Comparison of ENCODE assay signal across 19 cellular contexts in the genomic region with DNA sequence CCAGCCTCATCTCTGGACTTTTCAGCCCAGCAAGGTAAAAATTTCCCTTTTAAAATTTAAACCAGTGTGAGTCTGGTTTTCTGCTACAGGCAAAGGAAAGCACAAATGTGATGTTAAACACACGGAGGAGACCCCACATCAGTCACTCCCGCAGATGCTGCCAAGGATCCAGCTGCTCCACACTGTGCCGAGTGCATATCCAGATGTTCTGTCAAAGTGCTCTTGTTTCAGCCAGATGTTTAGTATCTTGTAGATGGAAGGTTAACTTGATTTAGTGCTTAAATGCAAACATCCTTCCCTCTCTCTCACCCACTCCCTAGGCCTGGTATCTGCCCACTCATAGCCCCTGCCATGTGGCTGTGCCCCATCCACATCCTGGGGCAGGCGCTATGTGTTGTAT. TPM values are rescaled to one million over a fixed set of nuclear protein-coding genes. Genes with fewer than 3 reads are reported as not detected.
DNase-seq lines count a peak whose midpoint lies in the region; ATAC-seq and TF ChIP-seq lines count a peak whose summit lies in the region.
"Had no signal": no experiment of that assay in that cellular context is flagged by ENCODE, and none has a peak within 500 bp of the region (broad histone marks: within the 10 kb centered on the region; RNA-seq: fewer than 3 reads in every experiment).

No MANE protein-coding gene starts in this region.

- H3K4me3 ChIP-seq in SJSA1 (no peak overlapping the region), esophagus squamous epithelium (no peak overlapping the region), ovary (no peak overlapping the region), tibial nerve (no peak overlapping the region)
- H3K4me3 ChIP-seq: BLaER1, K562, skin epidermis had no signal

- intact Hi-C loops in esophagus squamous epithelium (cut with DNase I), result no loop called here
- intact Hi-C loops in ovary (cut with DNase I), result loop anchor here in 2 of 4 donors (5.0 to 10.0 kb wide), 2 partner anchors 59 to 347 kb away; no protein-coding TSS in a partner anchor

- DNase-seq in SJSA1 (ENCODE audit: low read depth in 1 of 2, low spot score in 2 of 2) (no peak), esophagus squamous epithelium (lab: John Stamatoyannopoulos, UW) (no peak), ovary (peak in 1 of 5 donors; percentile 47), tibial nerve (ENCODE audit: low spot score in 2 of 2) (no peak), DMS79 (lab: John Stamatoyannopoulos, UW) (no peak), Kasumi-1 (lab: John Stamatoyannopoulos, UW) (no peak)
- DNase-seq: activated CD4-positive, alpha-beta T cell treated with anti-CD3 and anti-CD28 coated beads for 36 hours; DMS 273 treated with DMSO at 0.1 percent for 48 hours; effector memory CD4-positive, alpha-beta T cell; NCI-H446; SIG-M5 had no signal

- 71 to 83% methylated on average over 4 of the region's 4 CpGs for WGBS in esophagus squamous epithelium, 2 donors
- WGBS in ovary, 3 donors, result 28 to 39% (median 36%) methylated on average over 4 of the region's 4 CpGs
- 71 to 78% methylated on average over 4 of the region's 4 CpGs for WGBS in tibial nerve, 2 donors

- TF ChIP-seq CTCF in esophagus squamous epithelium (IDR thresholded peaks at IDR 0.05) (no peak), ovary (IDR thresholded peaks at IDR 0.05) (no peak), tibial nerve (IDR thresholded peaks at IDR 0.05) (no peak)

- H3K27me3 ChIP-seq in SJSA1 (replicated peaks) (no peaks in the 10 kb centered on the region), esophagus squamous epithelium (peaks cover 0 to 20% (median 0%) of the 10 kb centered on the region in 4 donors), ovary (no peaks in the 10 kb centered on the region), tibial nerve (no peaks in the 10 kb centered on the region)
- H3K27me3 ChIP-seq: BLaER1, brain microvascular endothelial cell had no signal

- H3K9me3 ChIP-seq in SJSA1 (replicated peaks) (no peaks in the 10 kb centered on the region), esophagus squamous epithelium (no peaks in the 10 kb centered on the region), ovary (no peaks in the 10 kb centered on the region), tibial nerve (no peaks in the 10 kb centered on the region)
- H3K9me3 ChIP-seq: BLaER1 had no signal

- TF ChIP-seq EP300 in ovary (IDR thresholded peaks at IDR 0.05), result no peak
- TF ChIP-seq EP300 in tibial nerve (IDR thresholded peaks at IDR 0.05), result no peak

- H3K4me1 ChIP-seq in SJSA1 (replicated peaks) (peaks cover 43% of the 10 kb centered on the region), esophagus squamous epithelium (peaks cover 20 to 54% (median 32%) of the 10 kb centered on the region in 3 donors), ovary (ENCODE audit: insufficient read depth) (peaks cover 16% of the 10 kb centered on the region), tibial nerve (peaks cover 9 to 73% (median 33%) of the 10 kb centered on the region in 4 donors)

- TF ChIP-seq POLR2A in esophagus squamous epithelium (IDR thresholded peaks at IDR 0.05) (no peak), ovary (IDR thresholded peaks at IDR 0.05) (no peak), tibial nerve (IDR thresholded peaks at IDR 0.05) (no peak)

- no peak for ATAC-seq in GM18498 (IDR thresholded peaks at IDR 0.05; ENCODE audit: unreplicated experiment)
- ATAC-seq: activated CD4-positive, alpha-beta T cell treated with anti-CD3 and anti-CD28 coated beads for 36 hours; stimulated activated memory B cell treated with anti-CD40 and anti-IgM and Interleukin-4, amounts not matched to agents 10 μg/mL and 1 μg/mL and 100 μg/mL, for 72 hours had no signal

- peak overlapping the region; percentile 29; the same call in 1 of the 2 replicates for H3K27ac ChIP-seq in SJSA1
- peak overlapping the region; percentile 52 to 91 (median 80) for H3K27ac ChIP-seq in esophagus squamous epithelium
- peak overlapping the region; percentile 57 to 58 for H3K27ac ChIP-seq in ovary
- peak overlapping the region; percentile 68 to 96 (median 84) for H3K27ac ChIP-seq in tibial nerve
- H3K27ac ChIP-seq: BLaER1, brain microvascular endothelial cell had no signal

- no peaks in the 10 kb centered on the region for H3K36me3 ChIP-seq in SJSA1
- no peaks in the 10 kb centered on the region for H3K36me3 ChIP-seq in esophagus squamous epithelium
- no peaks in the 10 kb centered on the region for H3K36me3 ChIP-seq in ovary
- H3K36me3 ChIP-seq in tibial nerve, result no peaks in the 10 kb centered on the region
- H3K36me3 ChIP-seq: BLaER1, brain microvascular endothelial cell had no signal

RNA-seq across cellular contexts. Expression of a gene that starts 15.8 kb away (rescaled TPM):
- total RNA-seq in SJSA1 (2014; rRNA removed; shearing (Covaris generic)), result 9.8 and 16.4 TPM in 2 replicates
- total RNA-seq in esophagus squamous epithelium, result 10 to 100 TPM in 2 of 4 donors, 1 to 10 TPM in 2; 2.0 to 24.6 (median 7.6) TPM
- total RNA-seq in ovary, result 10 to 100 TPM; 10.7 to 37.7 (median 29.6) TPM
- polyA plus RNA-seq in ovary, result 10 to 100 TPM in 1 of 2 donors, 1 to 10 TPM in 1; 9.4 to 37.3 TPM
- total RNA-seq in tibial nerve, result 100 to 1,000 TPM in 3 of 4 donors, 10 to 100 TPM in 1; 98.0 to 170 (median 119) TPM
- total RNA-seq: activated CD4-positive, alpha-beta T cell treated with anti-CD3 and anti-CD28 coated beads for 36 hours; K562 had no signal
- polyA plus RNA-seq: K562 had no signal

RNA-seq across cellular contexts. Expression of a gene that starts 43.8 kb away (rescaled TPM):
- total RNA-seq in SJSA1 (2014; rRNA removed; shearing (Covaris generic)), result not detected in 2 replicates
- 1 to 10 TPM in 3 of 4 donors, under 1 TPM in 1; 0.76 to 6.1 (median 2.1) TPM for total RNA-seq in esophagus squamous epithelium
- total RNA-seq in ovary, result 1 to 10 TPM in 5 of 7 donors, under 1 TPM in 2; 0.46 to 5.1 (median 1.1) TPM
- 10 to 100 TPM in 1 of 2 donors, under 1 TPM in 1; 0.67 to 10.8 TPM for polyA plus RNA-seq in ovary
- 1 to 10 TPM in 1 of 4 donors, under 1 TPM in 2, not detected in 1; 0.63 to 4.2 (median 0.98) TPM for total RNA-seq in tibial nerve
- total RNA-seq: K562, lung microvascular endothelial cell had no signal
- polyA plus RNA-seq: K562, neural cell had no signal

Comparison
In these comparisons a context has a peak if more than half of its experiments do, and no peak if none do; other contexts are left out.
1. H3K27ac ChIP-seq: peak in every context shown above with its lines; median percentile 84 in tibial nerve; 80 in esophagus squamous epithelium; 58 in ovary; 29 in SJSA1.